Comparison of ENCODE assay signal across 1 cellular context in the genomic region with DNA sequence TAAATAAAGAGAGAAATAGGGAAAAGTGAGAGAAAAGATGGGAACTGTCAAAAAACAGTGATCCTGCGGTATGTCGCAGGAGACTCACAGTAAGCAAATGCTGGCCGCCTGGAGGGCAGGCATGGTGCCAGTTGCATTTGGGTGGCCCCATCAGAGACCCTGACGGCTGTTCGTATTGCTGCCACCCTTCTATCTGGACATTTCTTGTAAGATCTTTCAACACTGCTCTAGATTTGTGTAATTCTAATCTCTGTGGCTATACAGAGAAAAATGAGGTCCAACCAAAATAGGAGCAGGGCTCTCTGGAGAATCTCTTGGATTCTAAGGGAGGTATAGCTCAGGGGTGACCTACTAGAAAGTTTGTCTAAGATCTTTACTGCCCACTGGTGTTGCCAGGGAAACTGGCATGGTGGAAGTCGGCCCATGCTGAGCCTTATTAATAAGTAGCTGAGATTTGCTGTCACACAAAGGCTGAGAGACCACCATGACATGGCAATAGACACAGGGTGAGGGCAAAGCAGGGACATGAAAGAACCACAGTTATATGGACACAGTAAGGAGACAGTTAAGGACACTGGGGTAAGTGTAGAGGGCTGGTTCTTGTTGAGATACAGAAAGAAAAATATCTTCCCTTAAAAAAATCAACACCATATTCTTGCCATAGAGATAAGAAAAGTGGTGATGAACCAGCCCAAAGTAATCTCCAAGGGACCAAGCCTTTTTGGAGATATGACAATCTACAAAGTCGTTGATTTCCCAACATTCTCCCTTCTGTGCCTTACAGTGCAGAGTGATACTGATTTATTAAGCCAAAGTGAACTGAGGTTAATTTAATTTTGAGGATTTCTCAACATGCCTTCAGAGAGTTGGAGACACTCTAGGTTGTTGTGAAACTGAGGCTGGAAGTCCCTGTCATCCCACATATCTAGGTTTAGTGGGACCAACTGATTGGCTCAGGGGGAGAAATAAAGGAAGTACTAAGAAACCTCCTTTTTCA.
A peak's percentile ranks its signal among the peaks of the same experiment; 100 is the strongest.
TF ChIP-seq lines count a peak whose summit lies in the region.

No MANE protein-coding gene starts in this region.

TF ChIP-seq in IMR-90, 13 proteins besides CTCF, POLR2A, EP300 and RAD21:
- peak; percentile 30; the same call in 1 of the 2 replicates for TF ChIP-seq SMC3 (IDR thresholded peaks at IDR 0.05; ENCODE audit: low read depth, low read length)
- TF ChIP-seq CHD1 (IDR thresholded peaks at IDR 0.05; ENCODE audit: low read depth, low read length) = no peak
